ENCODE assay signal across 1 cellular context in the genomic region with DNA sequence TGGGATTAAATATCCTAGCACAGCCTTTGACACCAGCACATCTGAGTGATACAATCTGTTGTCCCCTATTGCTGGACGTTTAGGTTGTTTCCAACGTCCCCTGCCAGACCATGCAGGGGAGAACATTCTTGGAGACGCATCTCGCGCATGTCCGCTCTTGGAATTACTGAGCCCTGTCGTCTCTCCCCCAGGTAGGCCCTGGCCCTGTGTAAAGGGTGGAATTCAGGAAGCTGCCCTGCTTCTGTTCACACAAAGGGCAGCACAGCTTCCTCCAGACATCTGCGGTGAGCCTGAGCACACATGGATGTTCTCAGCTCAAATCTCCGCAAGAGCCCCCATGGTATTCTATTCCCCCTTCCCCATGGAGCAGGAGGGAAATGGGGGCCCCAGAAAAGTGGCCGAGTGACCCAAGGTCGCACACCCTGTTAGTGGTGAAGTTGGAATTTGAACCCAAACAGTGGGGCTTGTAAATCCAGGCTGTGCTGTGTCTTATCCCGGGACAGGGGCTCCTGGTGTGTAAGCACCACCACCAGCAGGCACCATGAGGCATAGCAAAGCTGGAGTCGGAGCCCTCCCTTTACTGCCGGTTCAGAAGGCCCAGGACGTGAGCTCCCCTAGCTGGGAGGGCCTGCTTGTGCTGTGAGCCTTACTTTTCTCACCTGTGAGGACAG.
TF ChIP-seq lines count a peak whose summit lies in the region.

No MANE protein-coding gene starts in this region.

TF ChIP-seq in HepG2, 621 proteins besides CTCF, POLR2A, EP300 and RAD21 (continued from another document and continues in another):
- TF ChIP-seq RXRB (CRISPR knock-in tag; IDR thresholded peaks at IDR 0.05; ENCODE audit: borderline replicate concordance) (peak; percentile 25; the same call in 1 of the 2 replicates), MAZ (IDR thresholded peaks at IDR 0.05; ENCODE audit: borderline replicate concordance, low read depth, low read length) (no peak), MAZ (CRISPR knock-in tag; IDR thresholded peaks at IDR 0.05; ENCODE audit: low read depth) (peak; percentile 63; the same call in 1 of the 2 replicates), ZNF891 (CRISPR knock-in tag; IDR thresholded peaks at IDR 0.05) (0 out of 2 replicates have a peak, but pooled peaks have one; percentile 42), TBP (CRISPR knock-in tag; IDR thresholded peaks at IDR 0.05) (no peak), SATB2 (CRISPR knock-in tag; IDR thresholded peaks at IDR 0.05) (no peak), TEAD2 (CRISPR knock-in tag; IDR thresholded peaks at IDR 0.05) (no peak), ZC3H4 (CRISPR knock-in tag; IDR thresholded peaks at IDR 0.05; ENCODE audit: borderline replicate concordance) (no peak), PHF5A (CRISPR knock-in tag; IDR thresholded peaks at IDR 0.05; ENCODE audit: low read depth, unreplicated experiment) (no peak), NONO (IDR thresholded peaks at IDR 0.05) (no peak), NONO (CRISPR knock-in tag; conservative IDR thresholded peaks at IDR 0.05) (0 out of 2 replicates have a peak, but pooled peaks have one; percentile 37), BORCS8-MEF2B (CRISPR knock-in tag; IDR thresholded peaks at IDR 0.05) (0 out of 2 replicates have a peak, but pooled peaks have one; percentile 12), STAT5B (CRISPR knock-in tag; IDR thresholded peaks at IDR 0.05) (no peak), RBAK (CRISPR knock-in tag; IDR thresholded peaks at IDR 0.05) (no peak), FOSL2 (CRISPR knock-in tag; IDR thresholded peaks at IDR 0.05) (peak; percentile 42), ZNF841 (CRISPR knock-in tag; IDR thresholded peaks at IDR 0.05; ENCODE audit: borderline replicate concordance) (no peak), ZNF256 (CRISPR knock-in tag; conservative IDR thresholded peaks at IDR 0.05) (no peak), JUNB (CRISPR knock-in tag; IDR thresholded peaks at IDR 0.05; ENCODE audit: borderline replicate concordance) (no peak)
- TF ChIP-seq, protein P1, sequence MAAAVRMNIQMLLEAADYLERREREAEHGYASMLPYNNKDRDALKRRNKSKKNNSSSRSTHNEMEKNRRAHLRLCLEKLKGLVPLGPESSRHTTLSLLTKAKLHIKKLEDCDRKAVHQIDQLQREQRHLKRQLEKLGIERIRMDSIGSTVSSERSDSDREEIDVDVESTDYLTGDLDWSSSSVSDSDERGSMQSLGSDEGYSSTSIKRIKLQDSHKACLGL (CRISPR knock-in tag; IDR thresholded peaks at IDR 0.05), result no peak; the same call in 1 of the 2 replicates
- TF ChIP-seq, protein P2, sequence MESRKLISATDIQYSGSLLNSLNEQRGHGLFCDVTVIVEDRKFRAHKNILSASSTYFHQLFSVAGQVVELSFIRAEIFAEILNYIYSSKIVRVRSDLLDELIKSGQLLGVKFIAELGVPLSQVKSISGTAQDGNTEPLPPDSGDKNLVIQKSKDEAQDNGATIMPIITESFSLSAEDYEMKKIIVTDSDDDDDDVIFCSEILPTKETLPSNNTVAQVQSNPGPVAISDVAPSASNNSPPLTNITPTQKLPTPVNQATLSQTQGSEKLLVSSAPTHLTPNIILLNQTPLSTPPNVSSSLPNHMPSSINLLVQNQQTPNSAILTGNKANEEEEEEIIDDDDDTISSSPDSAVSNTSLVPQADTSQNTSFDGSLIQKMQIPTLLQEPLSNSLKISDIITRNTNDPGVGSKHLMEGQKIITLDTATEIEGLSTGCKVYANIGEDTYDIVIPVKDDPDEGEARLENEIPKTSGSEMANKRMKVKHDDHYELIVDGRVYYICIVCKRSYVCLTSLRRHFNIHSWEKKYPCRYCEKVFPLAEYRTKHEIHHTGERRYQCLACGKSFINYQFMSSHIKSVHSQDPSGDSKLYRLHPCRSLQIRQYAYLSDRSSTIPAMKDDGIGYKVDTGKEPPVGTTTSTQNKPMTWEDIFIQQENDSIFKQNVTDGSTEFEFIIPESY (CRISPR knock-in tag; IDR thresholded peaks at IDR 0.05), result peak; percentile 55
- TF ChIP-seq, protein P3, sequence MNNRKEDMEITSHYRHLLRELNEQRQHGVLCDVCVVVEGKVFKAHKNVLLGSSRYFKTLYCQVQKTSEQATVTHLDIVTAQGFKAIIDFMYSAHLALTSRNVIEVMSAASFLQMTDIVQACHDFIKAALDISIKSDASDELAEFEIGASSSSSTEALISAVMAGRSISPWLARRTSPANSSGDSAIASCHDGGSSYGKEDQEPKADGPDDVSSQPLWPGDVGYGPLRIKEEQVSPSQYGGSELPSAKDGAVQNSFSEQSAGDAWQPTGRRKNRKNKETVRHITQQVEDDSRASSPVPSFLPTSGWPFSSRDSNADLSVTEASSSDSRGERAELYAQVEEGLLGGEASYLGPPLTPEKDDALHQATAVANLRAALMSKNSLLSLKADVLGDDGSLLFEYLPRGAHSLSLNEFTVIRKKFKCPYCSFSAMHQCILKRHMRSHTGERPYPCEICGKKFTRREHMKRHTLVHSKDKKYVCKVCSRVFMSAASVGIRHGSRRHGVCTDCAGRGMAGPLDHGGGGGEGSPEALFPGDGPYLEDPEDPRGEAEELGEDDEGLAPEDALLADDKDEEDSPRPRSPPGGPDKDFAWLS (CRISPR knock-in tag; IDR thresholded peaks at IDR 0.05; ENCODE audit: borderline replicate concordance), result no peak
- TF ChIP-seq, protein P4, sequence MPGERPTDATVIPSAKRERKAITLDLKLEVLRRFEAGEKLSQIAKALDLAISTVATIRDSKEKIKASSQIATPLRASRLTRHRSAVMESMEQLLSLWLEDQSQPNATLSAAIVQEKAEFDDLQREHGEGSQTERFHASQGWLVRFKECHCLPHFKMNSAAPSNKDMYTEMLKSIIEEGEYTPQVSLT (CRISPR knock-in tag; IDR thresholded peaks at IDR 0.05; ENCODE audit: borderline replicate concordance, low read depth), result no peak
- TF ChIP-seq, protein P5, sequence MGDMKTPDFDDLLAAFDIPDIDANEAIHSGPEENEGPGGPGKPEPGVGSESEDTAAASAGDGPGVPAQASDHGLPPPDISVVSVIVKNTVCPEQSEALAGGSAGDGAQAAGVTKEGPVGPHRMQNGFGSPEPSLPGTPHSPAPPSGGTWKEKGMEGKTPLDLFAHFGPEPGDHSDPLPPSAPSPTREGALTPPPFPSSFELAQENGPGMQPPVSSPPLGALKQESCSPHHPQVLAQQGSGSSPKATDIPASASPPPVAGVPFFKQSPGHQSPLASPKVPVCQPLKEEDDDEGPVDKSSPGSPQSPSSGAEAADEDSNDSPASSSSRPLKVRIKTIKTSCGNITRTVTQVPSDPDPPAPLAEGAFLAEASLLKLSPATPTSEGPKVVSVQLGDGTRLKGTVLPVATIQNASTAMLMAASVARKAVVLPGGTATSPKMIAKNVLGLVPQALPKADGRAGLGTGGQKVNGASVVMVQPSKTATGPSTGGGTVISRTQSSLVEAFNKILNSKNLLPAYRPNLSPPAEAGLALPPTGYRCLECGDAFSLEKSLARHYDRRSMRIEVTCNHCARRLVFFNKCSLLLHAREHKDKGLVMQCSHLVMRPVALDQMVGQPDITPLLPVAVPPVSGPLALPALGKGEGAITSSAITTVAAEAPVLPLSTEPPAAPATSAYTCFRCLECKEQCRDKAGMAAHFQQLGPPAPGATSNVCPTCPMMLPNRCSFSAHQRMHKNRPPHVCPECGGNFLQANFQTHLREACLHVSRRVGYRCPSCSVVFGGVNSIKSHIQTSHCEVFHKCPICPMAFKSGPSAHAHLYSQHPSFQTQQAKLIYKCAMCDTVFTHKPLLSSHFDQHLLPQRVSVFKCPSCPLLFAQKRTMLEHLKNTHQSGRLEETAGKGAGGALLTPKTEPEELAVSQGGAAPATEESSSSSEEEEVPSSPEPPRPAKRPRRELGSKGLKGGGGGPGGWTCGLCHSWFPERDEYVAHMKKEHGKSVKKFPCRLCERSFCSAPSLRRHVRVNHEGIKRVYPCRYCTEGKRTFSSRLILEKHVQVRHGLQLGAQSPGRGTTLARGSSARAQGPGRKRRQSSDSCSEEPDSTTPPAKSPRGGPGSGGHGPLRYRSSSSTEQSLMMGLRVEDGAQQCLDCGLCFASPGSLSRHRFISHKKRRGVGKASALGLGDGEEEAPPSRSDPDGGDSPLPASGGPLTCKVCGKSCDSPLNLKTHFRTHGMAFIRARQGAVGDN (CRISPR knock-in tag; IDR thresholded peaks at IDR 0.05), result peak; percentile 68
- TF ChIP-seq, protein P6, sequence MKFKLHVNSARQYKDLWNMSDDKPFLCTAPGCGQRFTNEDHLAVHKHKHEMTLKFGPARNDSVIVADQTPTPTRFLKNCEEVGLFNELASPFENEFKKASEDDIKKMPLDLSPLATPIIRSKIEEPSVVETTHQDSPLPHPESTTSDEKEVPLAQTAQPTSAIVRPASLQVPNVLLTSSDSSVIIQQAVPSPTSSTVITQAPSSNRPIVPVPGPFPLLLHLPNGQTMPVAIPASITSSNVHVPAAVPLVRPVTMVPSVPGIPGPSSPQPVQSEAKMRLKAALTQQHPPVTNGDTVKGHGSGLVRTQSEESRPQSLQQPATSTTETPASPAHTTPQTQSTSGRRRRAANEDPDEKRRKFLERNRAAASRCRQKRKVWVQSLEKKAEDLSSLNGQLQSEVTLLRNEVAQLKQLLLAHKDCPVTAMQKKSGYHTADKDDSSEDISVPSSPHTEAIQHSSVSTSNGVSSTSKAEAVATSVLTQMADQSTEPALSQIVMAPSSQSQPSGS (CRISPR knock-in tag; IDR thresholded peaks at IDR 0.05), result peak; percentile 74; the same call in 1 of the 2 replicates
- TF ChIP-seq, protein P7, sequence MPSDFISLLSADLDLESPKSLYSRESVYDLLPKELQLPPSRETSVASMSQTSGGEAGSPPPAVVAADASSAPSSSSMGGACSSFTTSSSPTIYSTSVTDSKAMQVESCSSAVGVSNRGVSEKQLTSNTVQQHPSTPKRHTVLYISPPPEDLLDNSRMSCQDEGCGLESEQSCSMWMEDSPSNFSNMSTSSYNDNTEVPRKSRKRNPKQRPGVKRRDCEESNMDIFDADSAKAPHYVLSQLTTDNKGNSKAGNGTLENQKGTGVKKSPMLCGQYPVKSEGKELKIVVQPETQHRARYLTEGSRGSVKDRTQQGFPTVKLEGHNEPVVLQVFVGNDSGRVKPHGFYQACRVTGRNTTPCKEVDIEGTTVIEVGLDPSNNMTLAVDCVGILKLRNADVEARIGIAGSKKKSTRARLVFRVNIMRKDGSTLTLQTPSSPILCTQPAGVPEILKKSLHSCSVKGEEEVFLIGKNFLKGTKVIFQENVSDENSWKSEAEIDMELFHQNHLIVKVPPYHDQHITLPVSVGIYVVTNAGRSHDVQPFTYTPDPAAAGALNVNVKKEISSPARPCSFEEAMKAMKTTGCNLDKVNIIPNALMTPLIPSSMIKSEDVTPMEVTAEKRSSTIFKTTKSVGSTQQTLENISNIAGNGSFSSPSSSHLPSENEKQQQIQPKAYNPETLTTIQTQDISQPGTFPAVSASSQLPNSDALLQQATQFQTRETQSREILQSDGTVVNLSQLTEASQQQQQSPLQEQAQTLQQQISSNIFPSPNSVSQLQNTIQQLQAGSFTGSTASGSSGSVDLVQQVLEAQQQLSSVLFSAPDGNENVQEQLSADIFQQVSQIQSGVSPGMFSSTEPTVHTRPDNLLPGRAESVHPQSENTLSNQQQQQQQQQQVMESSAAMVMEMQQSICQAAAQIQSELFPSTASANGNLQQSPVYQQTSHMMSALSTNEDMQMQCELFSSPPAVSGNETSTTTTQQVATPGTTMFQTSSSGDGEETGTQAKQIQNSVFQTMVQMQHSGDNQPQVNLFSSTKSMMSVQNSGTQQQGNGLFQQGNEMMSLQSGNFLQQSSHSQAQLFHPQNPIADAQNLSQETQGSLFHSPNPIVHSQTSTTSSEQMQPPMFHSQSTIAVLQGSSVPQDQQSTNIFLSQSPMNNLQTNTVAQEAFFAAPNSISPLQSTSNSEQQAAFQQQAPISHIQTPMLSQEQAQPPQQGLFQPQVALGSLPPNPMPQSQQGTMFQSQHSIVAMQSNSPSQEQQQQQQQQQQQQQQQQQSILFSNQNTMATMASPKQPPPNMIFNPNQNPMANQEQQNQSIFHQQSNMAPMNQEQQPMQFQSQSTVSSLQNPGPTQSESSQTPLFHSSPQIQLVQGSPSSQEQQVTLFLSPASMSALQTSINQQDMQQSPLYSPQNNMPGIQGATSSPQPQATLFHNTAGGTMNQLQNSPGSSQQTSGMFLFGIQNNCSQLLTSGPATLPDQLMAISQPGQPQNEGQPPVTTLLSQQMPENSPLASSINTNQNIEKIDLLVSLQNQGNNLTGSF (CRISPR knock-in tag; IDR thresholded peaks at IDR 0.05), result 0 out of 2 replicates have a peak, but pooled peaks have one; percentile 49
- TF ChIP-seq, protein P8, sequence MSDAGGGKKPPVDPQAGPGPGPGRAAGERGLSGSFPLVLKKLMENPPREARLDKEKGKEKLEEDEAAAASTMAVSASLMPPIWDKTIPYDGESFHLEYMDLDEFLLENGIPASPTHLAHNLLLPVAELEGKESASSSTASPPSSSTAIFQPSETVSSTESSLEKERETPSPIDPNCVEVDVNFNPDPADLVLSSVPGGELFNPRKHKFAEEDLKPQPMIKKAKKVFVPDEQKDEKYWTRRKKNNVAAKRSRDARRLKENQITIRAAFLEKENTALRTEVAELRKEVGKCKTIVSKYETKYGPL (CRISPR knock-in tag; IDR thresholded peaks at IDR 0.05), result no peak
- TF ChIP-seq, protein P9, sequence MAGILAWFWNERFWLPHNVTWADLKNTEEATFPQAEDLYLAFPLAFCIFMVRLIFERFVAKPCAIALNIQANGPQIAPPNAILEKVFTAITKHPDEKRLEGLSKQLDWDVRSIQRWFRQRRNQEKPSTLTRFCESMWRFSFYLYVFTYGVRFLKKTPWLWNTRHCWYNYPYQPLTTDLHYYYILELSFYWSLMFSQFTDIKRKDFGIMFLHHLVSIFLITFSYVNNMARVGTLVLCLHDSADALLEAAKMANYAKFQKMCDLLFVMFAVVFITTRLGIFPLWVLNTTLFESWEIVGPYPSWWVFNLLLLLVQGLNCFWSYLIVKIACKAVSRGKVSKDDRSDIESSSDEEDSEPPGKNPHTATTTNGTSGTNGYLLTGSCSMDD (CRISPR knock-in tag; IDR thresholded peaks at IDR 0.05), result no peak
- TF ChIP-seq, protein P10, sequence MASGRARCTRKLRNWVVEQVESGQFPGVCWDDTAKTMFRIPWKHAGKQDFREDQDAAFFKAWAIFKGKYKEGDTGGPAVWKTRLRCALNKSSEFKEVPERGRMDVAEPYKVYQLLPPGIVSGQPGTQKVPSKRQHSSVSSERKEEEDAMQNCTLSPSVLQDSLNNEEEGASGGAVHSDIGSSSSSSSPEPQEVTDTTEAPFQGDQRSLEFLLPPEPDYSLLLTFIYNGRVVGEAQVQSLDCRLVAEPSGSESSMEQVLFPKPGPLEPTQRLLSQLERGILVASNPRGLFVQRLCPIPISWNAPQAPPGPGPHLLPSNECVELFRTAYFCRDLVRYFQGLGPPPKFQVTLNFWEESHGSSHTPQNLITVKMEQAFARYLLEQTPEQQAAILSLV (CRISPR knock-in tag; IDR thresholded peaks at IDR 0.05; ENCODE audit: borderline replicate concordance), result no peak
- TF ChIP-seq, protein P11, sequence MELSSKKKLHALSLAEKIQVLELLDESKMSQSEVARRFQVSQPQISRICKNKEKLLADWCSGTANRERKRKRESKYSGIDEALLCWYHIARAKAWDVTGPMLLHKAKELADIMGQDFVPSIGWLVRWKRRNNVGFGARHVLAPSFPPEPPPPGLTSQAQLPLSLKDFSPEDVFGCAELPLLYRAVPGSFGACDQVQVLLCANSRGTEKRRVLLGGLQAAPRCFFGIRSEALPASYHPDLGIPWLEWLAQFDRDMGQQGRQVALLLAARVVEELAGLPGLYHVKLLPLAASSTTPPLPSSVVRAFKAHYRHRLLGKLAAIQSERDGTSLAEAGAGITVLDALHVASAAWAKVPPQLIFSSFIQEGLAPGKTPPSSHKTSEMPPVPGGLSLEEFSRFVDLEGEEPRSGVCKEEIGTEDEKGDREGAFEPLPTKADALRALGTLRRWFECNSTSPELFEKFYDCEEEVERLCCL (CRISPR knock-in tag; IDR thresholded peaks at IDR 0.05; ENCODE audit: borderline replicate concordance), result no peak
- TF ChIP-seq, protein P12, sequence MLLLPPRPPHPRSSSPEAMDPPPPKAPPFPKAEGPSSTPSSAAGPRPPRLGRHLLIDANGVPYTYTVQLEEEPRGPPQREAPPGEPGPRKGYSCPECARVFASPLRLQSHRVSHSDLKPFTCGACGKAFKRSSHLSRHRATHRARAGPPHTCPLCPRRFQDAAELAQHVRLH (CRISPR knock-in tag; IDR thresholded peaks at IDR 0.05; ENCODE audit: borderline replicate concordance, low read depth), result no peak
